Comparison of ENCODE assay signal across 9 cellular contexts in the genomic region with DNA sequence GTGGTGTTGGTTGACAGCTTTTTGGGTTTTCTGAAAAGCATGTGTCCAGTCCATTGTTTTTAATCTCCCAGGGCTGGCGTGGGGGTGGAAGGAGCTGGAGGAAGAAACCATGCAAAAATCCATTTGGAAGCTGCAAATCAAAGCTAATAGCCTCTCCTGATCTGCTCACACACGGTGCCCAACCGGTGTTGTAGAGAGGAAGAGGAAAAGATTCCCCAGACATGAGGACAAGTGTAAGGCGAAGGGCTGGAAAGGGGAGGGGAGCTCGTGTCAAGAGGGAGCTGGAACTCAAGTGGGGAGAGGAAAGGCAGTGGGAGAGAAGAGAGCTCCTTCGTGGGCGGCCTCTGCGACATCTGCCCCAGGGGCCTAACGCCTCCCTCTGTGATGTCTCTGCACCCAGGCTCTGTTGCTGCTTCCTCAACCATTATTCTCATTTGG.
DNase-seq lines count a peak whose midpoint lies in the region; ATAC-seq, FAIRE-seq and TF ChIP-seq lines count a peak whose summit lies in the region.
"Had no signal": no experiment of that assay in that cellular context is flagged by ENCODE, and none has a peak within 500 bp of the region (broad histone marks: within the 10 kb centered on the region; RNA-seq: fewer than 3 reads in every experiment).

No MANE protein-coding gene starts in this region.

- H3K27ac Mint-ChIP-seq in activated naive CD4-positive, alpha-beta T cell treated with anti-CD3 and anti-CD28 coated beads, Interleukin-2, amount 10 ng/mL, durations not matched to agents 7 days and 5 days, result peak overlapping the region; percentile 56
- peak overlapping the region; percentile 98 for H3K27ac Mint-ChIP-seq in astrocyte (ENCODE audit: unreplicated experiment)
- H3K27ac Mint-ChIP-seq in mesothelial cell of epicardium, result peak overlapping the region; percentile 99

- 24 to 38% methylated on average over 9 of the region's 9 CpGs for WGBS in upper lobe of left lung, 2 donors

- no peak for TF ChIP-seq EP300 in upper lobe of left lung (IDR thresholded peaks at IDR 0.05)

- H3K27ac ChIP-seq in astrocyte (ENCODE audit: low read depth, low read length) (peak overlapping the region; percentile 99), upper lobe of left lung (peak overlapping the region; percentile 93 to 98 (median 96))

- H3K36me3 Mint-ChIP-seq in activated naive CD4-positive, alpha-beta T cell treated with anti-CD3 and anti-CD28 coated beads, Interleukin-2, amount 10 ng/mL, durations not matched to agents 7 days and 5 days, result peaks cover 6% of the 10 kb centered on the region
- H3K36me3 Mint-ChIP-seq in astrocyte (ENCODE audit: low read depth, unreplicated experiment) (no peaks in the 10 kb centered on the region), mesothelial cell of epicardium (no peaks in the 10 kb centered on the region)

- no peak for FAIRE-seq in astrocyte (lab: Jason Lieb, UNC)

- no peak overlapping the region for H3K4me3 Mint-ChIP-seq in activated naive CD4-positive, alpha-beta T cell treated with anti-CD3 and anti-CD28 coated beads, Interleukin-2, amount 10 ng/mL, durations not matched to agents 7 days and 5 days
- peak overlapping the region; percentile 76 for H3K4me3 Mint-ChIP-seq in astrocyte (ENCODE audit: unreplicated experiment)
- H3K4me3 Mint-ChIP-seq in mesothelial cell of epicardium, result peak overlapping the region; percentile 28

- peak overlapping the region; percentile 91 for H3K9ac ChIP-seq in astrocyte (ENCODE audit: low read length)

- H3K9me3 Mint-ChIP-seq in activated naive CD4-positive, alpha-beta T cell treated with anti-CD3 and anti-CD28 coated beads, Interleukin-2, amount 10 ng/mL, durations not matched to agents 7 days and 5 days, result no peaks in the 10 kb centered on the region
- H3K9me3 Mint-ChIP-seq in astrocyte (ENCODE audit: unreplicated experiment), result no peaks in the 10 kb centered on the region
- H3K9me3 Mint-ChIP-seq in mesothelial cell of epicardium, result no peaks in the 10 kb centered on the region

- H3K4me2 ChIP-seq in astrocyte (ENCODE audit: low read length), result peak overlapping the region; percentile 81

- peak overlapping the region; percentile 11 for H2AFZ ChIP-seq in astrocyte (ENCODE audit: low read depth, low read length)

- TF ChIP-seq CTCF in astrocyte (IDR thresholded peaks at IDR 0.05; ENCODE audit: insufficient read depth, low read depth, low read length) (no peak), mesothelial cell of epicardium (IDR thresholded peaks at IDR 0.05; ENCODE audit: unreplicated experiment) (no peak), upper lobe of left lung (IDR thresholded peaks at IDR 0.05) (no peak)

- peaks cover 13% of the 10 kb centered on the region for H3K27me3 Mint-ChIP-seq in activated naive CD4-positive, alpha-beta T cell treated with anti-CD3 and anti-CD28 coated beads, Interleukin-2, amount 10 ng/mL, durations not matched to agents 7 days and 5 days
- no peaks in the 10 kb centered on the region for H3K27me3 Mint-ChIP-seq in astrocyte (ENCODE audit: low read depth, unreplicated experiment)
- no peaks in the 10 kb centered on the region for H3K27me3 Mint-ChIP-seq in mesothelial cell of epicardium (ENCODE audit: low read depth)

- CTCF ChIA-PET in activated naive CD4-positive, alpha-beta T cell treated with anti-CD3 and anti-CD28 coated beads, Interleukin-2, amount 10 ng/mL, durations not matched to agents 7 days and 5 days (lab: Charles Lee), result interaction anchor here (1.0 to 1.5 kb wide), 3 partner anchors 106 to 123 kb away, joined by 4 to 6 read pairs (median 5); no protein-coding TSS in a partner anchor

- DNase-seq in activated naive CD4-positive, alpha-beta T cell treated with anti-CD3 and anti-CD28 coated beads, Interleukin-2, amount 10 ng/mL, durations not matched to agents 7 days and 5 days, result no peak
- DNase-seq in activated naive CD4-positive, alpha-beta T cell treated with anti-CD3 and anti-CD28 coated beads, Interleukin-2, amount 50 U/mL, for 16 hours, result no peak
- DNase-seq in astrocyte (ENCODE audit: low read depth) (no peak), mesothelial cell of epicardium (ENCODE audit: low spot score in 2 of 2, unreplicated experiment in 2 of 2) (no peak), upper lobe of left lung (no peak), HK-2 (ENCODE audit: unreplicated experiment) (no peak), foreskin melanocyte (no peak)
- DNase-seq: NCI-H524 treated with DMSO at 0.1 percent for 48 hours had no signal

- no peaks in the 10 kb centered on the region for H3K79me2 ChIP-seq in astrocyte (ENCODE audit: insufficient read depth, low read length)

- no peaks in the 10 kb centered on the region for H4K20me1 ChIP-seq in astrocyte (ENCODE audit: insufficient read depth, low read length)

- no peak for TF ChIP-seq POLR2A in upper lobe of left lung (IDR thresholded peaks at IDR 0.05)

- no peaks in the 10 kb centered on the region for H3K9me3 ChIP-seq in astrocyte (ENCODE audit: insufficient read depth, low read depth, low read length)
- no peaks in the 10 kb centered on the region for H3K9me3 ChIP-seq in upper lobe of left lung

- peaks cover 62% of the 10 kb centered on the region for H3K4me1 Mint-ChIP-seq in activated naive CD4-positive, alpha-beta T cell treated with anti-CD3 and anti-CD28 coated beads, Interleukin-2, amount 10 ng/mL, durations not matched to agents 7 days and 5 days
- peaks cover 77% of the 10 kb centered on the region for H3K4me1 Mint-ChIP-seq in astrocyte (ENCODE audit: low read depth, unreplicated experiment)
- H3K4me1 Mint-ChIP-seq in mesothelial cell of epicardium, result peaks cover 97% of the 10 kb centered on the region

- H3K36me3 ChIP-seq in astrocyte (ENCODE audit: insufficient read depth, low read length), result no peaks in the 10 kb centered on the region
- no peaks in the 10 kb centered on the region for H3K36me3 ChIP-seq in upper lobe of left lung

- peaks cover 65% of the 10 kb centered on the region for H3K4me1 ChIP-seq in astrocyte (ENCODE audit: insufficient read depth, low read length)
- H3K4me1 ChIP-seq in upper lobe of left lung, result peaks cover 90 to 99% (median 94%) of the 10 kb centered on the region in 4 donors

- H3K4me3 ChIP-seq in astrocyte (ENCODE audit: insufficient read depth, low read depth, low read length) (peak overlapping the region; percentile 7), upper lobe of left lung (no peak overlapping the region)

- H3K27me3 ChIP-seq in astrocyte (ENCODE audit: insufficient read depth, low read length) (no peaks in the 10 kb centered on the region), upper lobe of left lung (no peaks in the 10 kb centered on the region)

- ATAC-seq in upper lobe of left lung (ENCODE audit: low FRiP score in 2 of 2) (no peak), HG03196 (IDR thresholded peaks at IDR 0.05; ENCODE audit: unreplicated experiment) (no peak)
